In genomic region chr3:120864541-120864940, GRCh38 we compare ENCODE assay signal across 27 cellular contexts. TPM values are rescaled to one million over a fixed set of nuclear protein-coding genes. Genes with fewer than 3 reads are reported as not detected.
"Had no signal": no experiment of that assay in that cellular context is flagged by ENCODE, and none has a peak within 500 bp of the region (broad histone marks: within the 10 kb centered on the region; RNA-seq: fewer than 3 reads in every experiment).

No MANE protein-coding gene starts in this region.

- H3K9me3 Mint-ChIP-seq: activated CD4-positive, alpha-beta memory T cell treated with anti-CD3 and anti-CD28 coated beads, Interleukin-2, amount 10 ng/mL, durations not matched to agents 7 days and 5 days; activated CD4-positive, alpha-beta T cell treated with anti-CD3 and anti-CD28 coated beads, Interleukin-2, amount 10 ng/mL, durations not matched to agents 24 days and 14 days; activated naive CD4-positive, alpha-beta T cell treated with anti-CD3 and anti-CD28 coated beads, Interleukin-2, amount 10 ng/mL, durations not matched to agents 7 days and 5 days; neural crest cell; stimulated activated memory B cell treated with anti-CD40 and anti-IgM and Interleukin-4, amounts not matched to agents 10 μg/mL and 1 μg/mL and 100 μg/mL, for 72 hours had no signal

- H3K27me3 ChIP-seq: colonic mucosa, dorsolateral prefrontal cortex, esophagus muscularis mucosa, sigmoid colon, stomach, suprapubic skin, transverse colon had no signal

- H3K4me1 ChIP-seq: colonic mucosa, esophagus muscularis mucosa, left ventricle myocardium inferior, sigmoid colon, stomach, suprapubic skin, transverse colon had no signal

- H3K36me3 ChIP-seq: colonic mucosa, esophagus muscularis mucosa, left ventricle myocardium inferior, sigmoid colon, stomach, suprapubic skin, transverse colon had no signal

- H3K27me3 Mint-ChIP-seq: activated CD4-positive, alpha-beta T cell treated with anti-CD3 and anti-CD28 coated beads, Interleukin-2, amount 10 ng/mL, durations not matched to agents 24 days and 14 days; activated naive CD4-positive, alpha-beta T cell treated with anti-CD3 and anti-CD28 coated beads, Interleukin-2, amount 10 ng/mL, durations not matched to agents 7 days and 5 days; effector memory CD8-positive, alpha-beta T cell had no signal

- H3K4me2 ChIP-seq: smooth muscle cell had no signal

- H3K36me3 Mint-ChIP-seq: activated naive CD4-positive, alpha-beta T cell treated with anti-CD3 and anti-CD28 coated beads, Interleukin-2, amount 10 ng/mL, durations not matched to agents 7 days and 5 days; naive thymus-derived CD4-positive, alpha-beta T cell; stimulated activated memory B cell treated with anti-CD40 and anti-IgM and Interleukin-4, amounts not matched to agents 10 μg/mL and 1 μg/mL and 100 μg/mL, for 72 hours had no signal

- H3K4me3 ChIP-seq: colonic mucosa, dorsolateral prefrontal cortex, esophagus muscularis mucosa, left ventricle myocardium inferior, sigmoid colon, smooth muscle cell, stomach, suprapubic skin, transverse colon had no signal

- ATAC-seq: activated CD4-positive, CD25-positive, alpha-beta regulatory T cell treated with anti-CD3 and anti-CD28 coated beads, Interleukin-2, amount 50 U/mL, for 24 hours; activated T-cell treated with anti-CD3 and anti-CD28 coated beads, Interleukin-2, amount 50 U/mL, for 72 hours; effector memory CD8-positive, alpha-beta T cell; naive thymus-derived CD4-positive, alpha-beta T cell; stimulated activated memory B cell treated with anti-CD40 and anti-IgM and Interleukin-4, amounts not matched to agents 10 μg/mL and 1 μg/mL and 100 μg/mL, for 72 hours had no signal

- DNase-seq: activated CD4-positive, alpha-beta memory T cell treated with anti-CD3 and anti-CD28 coated beads, Interleukin-2, amount 10 ng/mL, durations not matched to agents 7 days and 5 days; activated CD4-positive, alpha-beta T cell treated with anti-CD3 and anti-CD28 coated beads, Interleukin-2, amount 10 ng/mL, durations not matched to agents 24 days and 14 days; activated effector memory CD4-positive, alpha-beta T cell treated with Interleukin-2 at 50 U/mL for 16 hours; activated naive CD4-positive, alpha-beta T cell treated with anti-CD3 and anti-CD28 coated beads, Interleukin-2, amount 10 ng/mL, durations not matched to agents 7 days and 5 days; activated T-cell treated with anti-CD3 and anti-CD28 coated beads, Interleukin-2, amount 50 U/mL, for 72 hours; amygdala; colonic mucosa; dorsolateral prefrontal cortex; effector memory CD8-positive, alpha-beta T cell; hippocampal formation; left ventricle myocardium inferior; naive thymus-derived CD4-positive, alpha-beta T cell; retina; sigmoid colon; stimulated activated CD4-positive, alpha-beta T cell treated with anti-CD3 and anti-CD28 coated beads, Interleukin-15, amount 100 ng/mL, for 24 hours; stomach; transverse colon had no signal

- H3K27ac Mint-ChIP-seq: activated CD4-positive, alpha-beta memory T cell treated with anti-CD3 and anti-CD28 coated beads, Interleukin-2, amount 10 ng/mL, durations not matched to agents 7 days and 5 days; activated CD4-positive, alpha-beta T cell treated with anti-CD3 and anti-CD28 coated beads, Interleukin-2, amount 10 ng/mL, durations not matched to agents 24 days and 14 days; activated naive CD4-positive, alpha-beta T cell treated with anti-CD3 and anti-CD28 coated beads, Interleukin-2, amount 10 ng/mL, durations not matched to agents 7 days and 5 days; activated T-cell treated with anti-CD3 and anti-CD28 coated beads, Interleukin-2, amount 50 U/mL, for 72 hours; effector memory CD8-positive, alpha-beta T cell; naive thymus-derived CD4-positive, alpha-beta T cell; stimulated activated memory B cell treated with anti-CD40 and anti-IgM and Interleukin-4, amounts not matched to agents 10 μg/mL and 1 μg/mL and 100 μg/mL, for 72 hours had no signal

- H3K27ac ChIP-seq: colonic mucosa, dorsolateral prefrontal cortex, esophagus muscularis mucosa, left ventricle myocardium inferior, sigmoid colon, stomach, suprapubic skin, transverse colon, VCaP had no signal

- H3K4me3 Mint-ChIP-seq: activated CD4-positive, alpha-beta memory T cell treated with anti-CD3 and anti-CD28 coated beads, Interleukin-2, amount 10 ng/mL, durations not matched to agents 7 days and 5 days; activated CD4-positive, alpha-beta T cell treated with anti-CD3 and anti-CD28 coated beads, Interleukin-2, amount 10 ng/mL, durations not matched to agents 24 days and 14 days; activated naive CD4-positive, alpha-beta T cell treated with anti-CD3 and anti-CD28 coated beads, Interleukin-2, amount 10 ng/mL, durations not matched to agents 7 days and 5 days; activated T-cell treated with anti-CD3 and anti-CD28 coated beads, Interleukin-2, amount 50 U/mL, for 72 hours; effector memory CD8-positive, alpha-beta T cell; naive thymus-derived CD4-positive, alpha-beta T cell; neural crest cell; stimulated activated memory B cell treated with anti-CD40 and anti-IgM and Interleukin-4, amounts not matched to agents 10 μg/mL and 1 μg/mL and 100 μg/mL, for 72 hours had no signal

- H3K4me1 Mint-ChIP-seq: activated CD4-positive, alpha-beta memory T cell treated with anti-CD3 and anti-CD28 coated beads, Interleukin-2, amount 10 ng/mL, durations not matched to agents 7 days and 5 days; activated CD4-positive, alpha-beta T cell treated with anti-CD3 and anti-CD28 coated beads, Interleukin-2, amount 10 ng/mL, durations not matched to agents 24 days and 14 days; activated naive CD4-positive, alpha-beta T cell treated with anti-CD3 and anti-CD28 coated beads, Interleukin-2, amount 10 ng/mL, durations not matched to agents 7 days and 5 days; naive thymus-derived CD4-positive, alpha-beta T cell; neural crest cell; stimulated activated memory B cell treated with anti-CD40 and anti-IgM and Interleukin-4, amounts not matched to agents 10 μg/mL and 1 μg/mL and 100 μg/mL, for 72 hours had no signal

RNA-seq across cellular contexts. Expression of gene STXBP5L, which starts 43.5 kb away (rescaled TPM):
- total RNA-seq: activated CD4-positive, alpha-beta memory T cell treated with anti-CD3 and anti-CD28 coated beads, Interleukin-2, amount 10 ng/mL, durations not matched to agents 7 days and 5 days; activated CD4-positive, alpha-beta T cell treated with anti-CD3 and anti-CD28 coated beads, Interleukin-2, amount 10 ng/mL, durations not matched to agents 24 days and 14 days; activated T-cell treated with anti-CD3 and anti-CD28 coated beads, Interleukin-2, amount 50 U/mL, for 72 hours; bronchial epithelial cell; left ventricle myocardium inferior; lung microvascular endothelial cell; naive thymus-derived CD4-positive, alpha-beta T cell; omental fat pad had no signal
- polyA plus RNA-seq: naive thymus-derived CD4-positive, alpha-beta T cell had no signal
